7 cellular contexts compared by ENCODE assay signal in the genomic region with DNA sequence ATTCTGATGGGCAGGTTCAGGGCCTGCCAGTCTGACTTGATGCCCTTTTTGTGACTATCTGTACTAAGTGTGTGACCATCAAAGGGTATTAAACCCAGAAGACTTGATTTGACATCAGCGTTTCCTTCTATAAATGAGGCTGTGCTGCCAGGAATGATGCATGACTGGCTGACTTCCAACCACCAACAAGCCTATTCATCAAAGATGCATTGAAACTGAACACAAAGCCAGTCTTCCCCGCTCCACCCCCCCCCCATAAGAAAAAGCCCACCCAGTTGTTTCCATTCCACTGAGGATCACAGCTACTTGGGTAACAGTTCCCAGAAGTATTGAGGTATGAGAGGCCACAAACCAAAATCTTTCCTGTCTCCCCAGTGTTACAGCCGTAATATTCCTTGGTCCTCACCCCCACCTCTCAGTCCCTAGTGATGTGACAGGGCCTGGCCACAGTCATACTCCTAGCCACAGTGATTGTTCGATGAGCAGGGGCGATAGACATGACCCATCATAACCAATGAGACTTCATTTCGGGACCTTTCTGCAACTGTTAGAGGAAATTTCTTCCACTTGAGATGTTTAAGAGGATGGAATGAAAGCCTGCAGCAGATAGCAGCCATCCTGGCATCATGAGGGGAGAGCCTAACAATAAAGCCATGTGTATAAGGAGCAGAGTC. TPM values are rescaled to one million over a fixed set of nuclear protein-coding genes. Genes with fewer than 3 reads are reported as not detected.
A peak's percentile ranks its signal among the peaks of the same experiment; 100 is the strongest.
DNase-seq lines count a peak whose midpoint lies in the region; ATAC-seq and TF ChIP-seq lines count a peak whose summit lies in the region.

No MANE protein-coding gene starts in this region.

- TF ChIP-seq CTCF in Loucy (conservative IDR thresholded peaks at IDR 0.05; ENCODE audit: low read length), result no peak

- peaks cover 0 to 2% of the 10 kb centered on the region in 2 donors for H3K9me3 Mint-ChIP-seq in activated T-cell treated with anti-CD3 and anti-CD28 coated beads, Interleukin-2, amount 50 U/mL, for 72 hours
- H3K9me3 Mint-ChIP-seq in immature natural killer cell, result no peaks in the 10 kb centered on the region
- no peaks in the 10 kb centered on the region for H3K9me3 Mint-ChIP-seq in stimulated activated effector memory CD8-positive, alpha-beta T cell treated with anti-CD3 and anti-CD28 coated beads, Interleukin-12 subunit alpha, Interleukin-12 subunit beta, amount 100 ng/mL, for 72 hours

- no peaks in the 10 kb centered on the region for H3K27me3 ChIP-seq in Loucy (ENCODE audit: insufficient read depth, low read length, poor library complexity, severe bottlenecking)

- no peaks in the 10 kb centered on the region for H4K20me1 ChIP-seq in Loucy (ENCODE audit: insufficient read depth, low read length, poor library complexity, severe bottlenecking)

- peaks cover 67% of the 10 kb centered on the region for H3K4me1 ChIP-seq in Loucy (ENCODE audit: insufficient read depth, low read length, poor library complexity, severe bottlenecking)

- H3K79me2 ChIP-seq in Loucy (ENCODE audit: insufficient read depth, low read length), result peaks cover 61% of the 10 kb centered on the region

- H3K9me2 ChIP-seq in Loucy (replicated peaks; ENCODE audit: low read depth, low read length), result no peaks in the 10 kb centered on the region

- H3K4me1 Mint-ChIP-seq in activated T-cell treated with anti-CD3 and anti-CD28 coated beads, Interleukin-2, amount 50 U/mL, for 72 hours (ENCODE audit: low read depth), result peaks cover 71% of the 10 kb centered on the region
- H3K4me1 Mint-ChIP-seq in immature natural killer cell, result peaks cover 57 to 74% of the 10 kb centered on the region in 2 donors
- H3K4me1 Mint-ChIP-seq in stimulated activated effector memory CD8-positive, alpha-beta T cell treated with anti-CD3 and anti-CD28 coated beads, Interleukin-12 subunit alpha, Interleukin-12 subunit beta, amount 100 ng/mL, for 72 hours, result peaks cover 59% of the 10 kb centered on the region

- no peaks in the 10 kb centered on the region for H3K36me3 ChIP-seq in Loucy (ENCODE audit: insufficient read depth, low read length)

- peaks cover 4% of the 10 kb centered on the region in 2 donors for H3K36me3 Mint-ChIP-seq in activated T-cell treated with anti-CD3 and anti-CD28 coated beads, Interleukin-2, amount 50 U/mL, for 72 hours (ENCODE audit: insufficient read depth in 2 of 2)
- peaks cover 5 to 9% (median 5%) of the 10 kb centered on the region in 3 donors for H3K36me3 Mint-ChIP-seq in immature natural killer cell
- peaks cover 13% of the 10 kb centered on the region for H3K36me3 Mint-ChIP-seq in stimulated activated effector memory CD8-positive, alpha-beta T cell treated with anti-CD3 and anti-CD28 coated beads, Interleukin-12 subunit alpha, Interleukin-12 subunit beta, amount 100 ng/mL, for 72 hours

- H3K4me3 Mint-ChIP-seq in activated T-cell treated with anti-CD3 and anti-CD28 coated beads, Interleukin-2, amount 50 U/mL, for 72 hours, result peak overlapping the region; percentile 75 to 92
- H3K4me3 Mint-ChIP-seq in immature natural killer cell, result no peak overlapping the region
- H3K4me3 Mint-ChIP-seq in stimulated activated effector memory CD8-positive, alpha-beta T cell treated with anti-CD3 and anti-CD28 coated beads, Interleukin-12 subunit alpha, Interleukin-12 subunit beta, amount 100 ng/mL, for 72 hours, result peak overlapping the region; percentile 67

- no peaks in the 10 kb centered on the region for H3K27me3 Mint-ChIP-seq in activated T-cell treated with anti-CD3 and anti-CD28 coated beads, Interleukin-2, amount 50 U/mL, for 72 hours (ENCODE audit: low read depth)
- no peaks in the 10 kb centered on the region for H3K27me3 Mint-ChIP-seq in immature natural killer cell (ENCODE audit: low read depth in 3 of 3)

- H2AFZ ChIP-seq in Loucy (ENCODE audit: low read length), result no peak overlapping the region

- H3K9ac ChIP-seq in Loucy (ENCODE audit: low read depth, low read length, poor library complexity, severe bottlenecking), result peak overlapping the region; percentile 11

- H3K4me3 ChIP-seq in Loucy (ENCODE audit: low read length, poor library complexity, severe bottlenecking), result no peak overlapping the region

- H3K27ac Mint-ChIP-seq in activated T-cell treated with anti-CD3 and anti-CD28 coated beads, Interleukin-2, amount 50 U/mL, for 72 hours, result peak overlapping the region; percentile 99
- peak overlapping the region in 5 of 6 donors; percentile 25 to 77 (median 45) for H3K27ac Mint-ChIP-seq in immature natural killer cell
- H3K27ac Mint-ChIP-seq in stimulated activated effector memory CD8-positive, alpha-beta T cell treated with anti-CD3 and anti-CD28 coated beads, Interleukin-12 subunit alpha, Interleukin-12 subunit beta, amount 100 ng/mL, for 72 hours, result peak overlapping the region; percentile 95

- H3K4me2 ChIP-seq in Loucy (ENCODE audit: low read depth, low read length, poor library complexity, severe bottlenecking), result peak overlapping the region; percentile 19

- no peaks in the 10 kb centered on the region for H3F3A ChIP-seq in Loucy (ENCODE audit: low read depth)

- peak; percentile 63 to 75 for ATAC-seq in activated T-cell treated with anti-CD3 and anti-CD28 coated beads, Interleukin-2, amount 50 U/mL, for 72 hours (replicated peaks in 1 of 2)
- peak; percentile 87 for ATAC-seq in stimulated activated effector memory CD8-positive, alpha-beta T cell treated with anti-CD3 and anti-CD28 coated beads, Interleukin-12 subunit alpha, Interleukin-12 subunit beta, amount 100 ng/mL, for 72 hours
- ATAC-seq in GM21390 (IDR thresholded peaks at IDR 0.05; ENCODE audit: unreplicated experiment) (no peak), HG03108 (IDR thresholded peaks at IDR 0.05; ENCODE audit: unreplicated experiment) (no peak)

- no peaks in the 10 kb centered on the region for H3K9me3 ChIP-seq in Loucy (ENCODE audit: insufficient read depth, low read depth, low read length)

- no peak for TF ChIP-seq POLR2A in erythroblast (IDR thresholded peaks at IDR 0.05; ENCODE audit: low read length)

- peak; percentile 62 to 69 for DNase-seq in activated T-cell treated with anti-CD3 and anti-CD28 coated beads, Interleukin-2, amount 50 U/mL, for 72 hours
- DNase-seq in immature natural killer cell (no peak), erythroblast (lab: John Stamatoyannopoulos, UW) (no peak)
- DNase-seq in stimulated activated effector memory CD8-positive, alpha-beta T cell treated with anti-CD3 and anti-CD28 coated beads, Interleukin-12 subunit alpha, Interleukin-12 subunit beta, amount 100 ng/mL, for 72 hours (ENCODE audit: low spot score in 2 of 2), result peak; percentile 23 to 82

RNA-seq across cellular contexts. Expression of a gene that starts 22.6 kb away (rescaled TPM):
- 10 to 100 TPM in 1 of 2 donors, 1 to 10 TPM in 1; 7.4 to 19.6 TPM for total RNA-seq in activated T-cell treated with anti-CD3 and anti-CD28 coated beads, Interleukin-2, amount 50 U/mL, for 72 hours
- 100 to 1,000 TPM in 1 of 3 donors, 10 to 100 TPM in 2; 52.1 to 160 (median 67.4) TPM for polyA plus RNA-seq in immature natural killer cell

Comparison
In these comparisons a context has a peak if more than half of its experiments do, and no peak if none do; other contexts are left out.
1. ATAC-seq: peak in activated T-cell treated with anti-CD3 and anti-CD28 coated beads, Interleukin-2, amount 50 U/mL, for 72 hours (2 of 2) and stimulated activated effector memory CD8-positive, alpha-beta T cell treated with anti-CD3 and anti-CD28 coated beads, Interleukin-12 subunit alpha, Interleukin-12 subunit beta, amount 100 ng/mL, for 72 hours (single experiment); none in GM21390 (single experiment) and HG03108 (single experiment).
2. DNase-seq: peak in activated T-cell treated with anti-CD3 and anti-CD28 coated beads, Interleukin-2, amount 50 U/mL, for 72 hours (2 of 2) and stimulated activated effector memory CD8-positive, alpha-beta T cell treated with anti-CD3 and anti-CD28 coated beads, Interleukin-12 subunit alpha, Interleukin-12 subunit beta, amount 100 ng/mL, for 72 hours (2 of 2); none in immature natural killer cell (0 of 3) and erythroblast (0 of 2).
3. H3K27ac Mint-ChIP-seq: peak in every context shown above with its lines; median percentile 99 in activated T-cell treated with anti-CD3 and anti-CD28 coated beads, Interleukin-2, amount 50 U/mL, for 72 hours; 95 in stimulated activated effector memory CD8-positive, alpha-beta T cell treated with anti-CD3 and anti-CD28 coated beads, Interleukin-12 subunit alpha, Interleukin-12 subunit beta, amount 100 ng/mL, for 72 hours; 45 in immature natural killer cell.
4. H3K4me3 Mint-ChIP-seq: peak in activated T-cell treated with anti-CD3 and anti-CD28 coated beads, Interleukin-2, amount 50 U/mL, for 72 hours (2 of 2) and stimulated activated effector memory CD8-positive, alpha-beta T cell treated with anti-CD3 and anti-CD28 coated beads, Interleukin-12 subunit alpha, Interleukin-12 subunit beta, amount 100 ng/mL, for 72 hours (single experiment); none in immature natural killer cell (0 of 5).